24 cellular contexts compared by ENCODE assay signal in genomic region chr1:117592155-117592554, GRCh38. TPM values are rescaled to one million over a fixed set of nuclear protein-coding genes. Genes with fewer than 3 reads are reported as not detected.
DNase-seq lines count a peak whose midpoint lies in the region; ATAC-seq and TF ChIP-seq lines count a peak whose summit lies in the region.
"Had no signal": no experiment of that assay in that cellular context is flagged by ENCODE, and none has a peak within 500 bp of the region (broad histone marks: within the 10 kb centered on the region; RNA-seq: fewer than 3 reads in every experiment).

No MANE protein-coding gene starts in this region.

- no peaks in the 10 kb centered on the region for H3K9me3 ChIP-seq in HEK293 (ENCODE audit: control insufficient read depth, insufficient read depth, low read depth, low read length)
- H3K9me3 ChIP-seq in suprapubic skin, result no peaks in the 10 kb centered on the region
- H3K9me3 ChIP-seq: SJSA1 had no signal

- H3K36me3 ChIP-seq in HEK293 (ENCODE audit: control insufficient read depth in 2 of 2, insufficient read depth in 1 of 2, low read length in 2 of 2) (no peaks in the 10 kb centered on the region), suprapubic skin (no peaks in the 10 kb centered on the region)
- H3K36me3 ChIP-seq: SJSA1 had no signal

- H3K27ac Mint-ChIP-seq in activated B cell treated with CpG ODN at 0.5 μM for 24 hours (no peak overlapping the region), nephron progenitor cell (peak overlapping the region; percentile 81)
- H3K27ac Mint-ChIP-seq: activated naive CD4-positive, alpha-beta T cell treated with anti-CD3 and anti-CD28 coated beads, Interleukin-2, amount 10 ng/mL, durations not matched to agents 7 days and 5 days; CD4-positive, CD25-positive, alpha-beta regulatory T cell; effector memory CD8-positive, alpha-beta T cell; HFFc6; stimulated activated effector memory CD8-positive, alpha-beta T cell treated with anti-CD3 and anti-CD28 coated beads, Interleukin-12 subunit alpha, Interleukin-12 subunit beta, amount 100 ng/mL, for 72 hours had no signal

- ATAC-seq in activated B cell treated with CpG ODN at 0.5 μM for 24 hours (ENCODE audit: low read depth), result no peak
- ATAC-seq: effector memory CD8-positive, alpha-beta T cell; left ventricle myocardium superior; stimulated activated effector memory CD8-positive, alpha-beta T cell treated with anti-CD3 and anti-CD28 coated beads, Interleukin-12 subunit alpha, Interleukin-12 subunit beta, amount 100 ng/mL, for 72 hours had no signal

- H3K4me1 Mint-ChIP-seq in activated B cell treated with CpG ODN at 0.5 μM for 24 hours (peaks cover 26% of the 10 kb centered on the region), nephron progenitor cell (peaks cover 6% of the 10 kb centered on the region)
- H3K4me1 Mint-ChIP-seq: activated naive CD4-positive, alpha-beta T cell treated with anti-CD3 and anti-CD28 coated beads, Interleukin-2, amount 10 ng/mL, durations not matched to agents 7 days and 5 days had no signal

- H3K36me3 Mint-ChIP-seq in activated B cell treated with CpG ODN at 0.5 μM for 24 hours (ENCODE audit: low read depth) (no peaks in the 10 kb centered on the region), nephron progenitor cell (ENCODE audit: low read depth) (no peaks in the 10 kb centered on the region)
- H3K36me3 Mint-ChIP-seq: activated naive CD4-positive, alpha-beta T cell treated with anti-CD3 and anti-CD28 coated beads, Interleukin-2, amount 10 ng/mL, durations not matched to agents 7 days and 5 days; CD4-positive, CD25-positive, alpha-beta regulatory T cell; stimulated activated effector memory CD8-positive, alpha-beta T cell treated with anti-CD3 and anti-CD28 coated beads, Interleukin-12 subunit alpha, Interleukin-12 subunit beta, amount 100 ng/mL, for 72 hours had no signal

- H3K9me3 Mint-ChIP-seq in activated B cell treated with CpG ODN at 0.5 μM for 24 hours (no peaks in the 10 kb centered on the region), nephron progenitor cell (no peaks in the 10 kb centered on the region)
- H3K9me3 Mint-ChIP-seq: activated naive CD4-positive, alpha-beta T cell treated with anti-CD3 and anti-CD28 coated beads, Interleukin-2, amount 10 ng/mL, durations not matched to agents 7 days and 5 days; effector memory CD8-positive, alpha-beta T cell; HFFc6; stimulated activated effector memory CD8-positive, alpha-beta T cell treated with anti-CD3 and anti-CD28 coated beads, Interleukin-12 subunit alpha, Interleukin-12 subunit beta, amount 100 ng/mL, for 72 hours had no signal

- no peaks in the 10 kb centered on the region for H3K27me3 Mint-ChIP-seq in activated B cell treated with CpG ODN at 0.5 μM for 24 hours
- peaks cover 4% of the 10 kb centered on the region for H3K27me3 Mint-ChIP-seq in nephron progenitor cell (ENCODE audit: low read depth, poor library complexity)

- H3K27ac ChIP-seq in HEK293 (ENCODE audit: extremely low read depth, low read depth, low read length) (no peak overlapping the region), suprapubic skin (peak overlapping the region; percentile 22)
- H3K27ac ChIP-seq: coronary artery, KMS-11, SJSA1 had no signal

- H3K4me3 Mint-ChIP-seq in activated B cell treated with CpG ODN at 0.5 μM for 24 hours (no peak overlapping the region), nephron progenitor cell (no peak overlapping the region)
- H3K4me3 Mint-ChIP-seq: activated naive CD4-positive, alpha-beta T cell treated with anti-CD3 and anti-CD28 coated beads, Interleukin-2, amount 10 ng/mL, durations not matched to agents 7 days and 5 days; CD4-positive, CD25-positive, alpha-beta regulatory T cell; effector memory CD8-positive, alpha-beta T cell; HFFc6; stimulated activated effector memory CD8-positive, alpha-beta T cell treated with anti-CD3 and anti-CD28 coated beads, Interleukin-12 subunit alpha, Interleukin-12 subunit beta, amount 100 ng/mL, for 72 hours had no signal

- no peaks in the 10 kb centered on the region for H3K4me1 ChIP-seq in HEK293 (ENCODE audit: control insufficient read depth, insufficient read depth, low read length)
- H3K4me1 ChIP-seq in suprapubic skin, result peaks cover 17% of the 10 kb centered on the region
- H3K4me1 ChIP-seq: SJSA1 had no signal

- WGBS in suprapubic skin, result 81% methylated on average over 9 of the region's 9 CpGs

- CTCF ChIA-PET in HEK293 (lab: Yijun Ruan, JAX) (interaction anchor here (0.8 kb wide), 1 partner anchor 166 kb away, joined by 4 read pairs; no protein-coding TSS in a partner anchor), activated B cell treated with CpG ODN at 0.5 μM for 24 hours (lab: Charles Lee) (interaction anchor here (1.0 to 1.2 kb wide), 2 partner anchors 166 to 168 kb away, joined by 3 read pairs; no protein-coding TSS in a partner anchor)

- no peak for TF ChIP-seq POLR2A in suprapubic skin (IDR thresholded peaks at IDR 0.05)

- POLR2A ChIA-PET in HEK293 (lab: Yijun Ruan, JAX), result interaction anchor here (0.6 kb wide), 1 partner anchor 242 kb away, joined by 3 read pairs; no protein-coding TSS in a partner anchor
- POLR2A ChIA-PET in activated B cell treated with CpG ODN at 0.5 μM for 24 hours (lab: Charles Lee), result no interaction called here

- DNase-seq in activated B cell treated with CpG ODN at 0.5 μM for 24 hours, result peak; percentile 1
- DNase-seq in nephron progenitor cell, result no peak
- DNase-seq in suprapubic skin (ENCODE audit: low spot score in 2 of 2), result peak; percentile 49 to 77
- no peak for DNase-seq in HPDE6-E6E7 (ENCODE audit: extremely low spot score)
- no peak for DNase-seq in SKM-1 (lab: John Stamatoyannopoulos, UW; ENCODE audit: unreplicated experiment)
- no peak for DNase-seq in hippocampal formation (lab: John Stamatoyannopoulos, UW)
- DNase-seq: activated CD4-positive, alpha-beta T cell treated with anti-CD3 and anti-CD28 coated beads for 1 hour; activated naive CD4-positive, alpha-beta T cell treated with anti-CD3 and anti-CD28 coated beads, Interleukin-2, amount 10 ng/mL, durations not matched to agents 7 days and 5 days; activated T-cell treated with anti-CD3 and anti-CD28 coated beads, Interleukin-2, amount 50 U/mL, for 1 hour; amygdala; CD4-positive, CD25-positive, alpha-beta regulatory T cell; effector memory CD8-positive, alpha-beta T cell; foreskin melanocyte; HFFc6; left ventricle myocardium superior; NCI-H1694 treated with DMSO at 0.1 percent for 48 hours; NCI-H2171; NCI-H524 treated with DMSO at 0.1 percent for 48 hours; T-helper 1 cell had no signal

- no peaks in the 10 kb centered on the region for H3K27me3 ChIP-seq in suprapubic skin
- H3K27me3 ChIP-seq: SJSA1 had no signal

- TF ChIP-seq EP300 in suprapubic skin (IDR thresholded peaks at IDR 0.05), result no peak

- intact Hi-C loops in activated B cell treated with CpG ODN at 0.5 μM for 24 hours (cut with micrococcal nuclease), result no loop called here

- TF ChIP-seq CTCF in HEK293 (tag by site-specific recombination; IDR thresholded peaks at IDR 0.05), result no peak
- TF ChIP-seq CTCF in activated B cell treated with CpG ODN at 0.5 μM for 24 hours (IDR thresholded peaks at IDR 0.05), result no peak
- no peak for TF ChIP-seq CTCF in nephron progenitor cell (IDR thresholded peaks at IDR 0.05)
- no peak for TF ChIP-seq CTCF in suprapubic skin (IDR thresholded peaks at IDR 0.05)

- H3K4me3 ChIP-seq in HEK293 (ENCODE audit: low read depth, low read length) (no peak overlapping the region), suprapubic skin (no peak overlapping the region)
- H3K4me3 ChIP-seq: coronary artery, SJSA1 had no signal

TF ChIP-seq in HEK293, 187 proteins besides CTCF, POLR2A, EP300 and RAD21:
- peak; percentile 65 for TF ChIP-seq ZNF157 (tag by site-specific recombination; IDR thresholded peaks at IDR 0.05)
- peak; percentile 41; the same call in 1 of the 2 replicates for TF ChIP-seq REST (tag by site-specific recombination; IDR thresholded peaks at IDR 0.05)
- TF ChIP-seq KLF1 (tag by site-specific recombination; IDR thresholded peaks at IDR 0.05), result no peak

RNA-seq across cellular contexts. Expression of gene TENT5C, which starts 13.7 kb away (rescaled TPM):
- total RNA-seq in activated B cell treated with CpG ODN at 0.5 μM for 24 hours (56.2 and 59.3 TPM in 2 replicates), suprapubic skin (1 to 10 TPM; 2.7 to 5.0 (median 3.4) TPM)

Comparison
In these comparisons a context has a peak if more than half of its experiments do, and no peak if none do; other contexts are left out.
1. DNase-seq: peak in activated B cell treated with CpG ODN at 0.5 μM for 24 hours (single experiment) and suprapubic skin (2 of 2); none in nephron progenitor cell (single experiment), HPDE6-E6E7 (single experiment), SKM-1 (single experiment) and hippocampal formation (0 of 2).